1 cellular context compared by ENCODE assay signal in genomic region chr19:36837525-36837901, GRCh38.
TF ChIP-seq lines count a peak whose summit lies in the region.

No MANE protein-coding gene starts in this region.

TF ChIP-seq in IMR-90, 13 proteins besides CTCF, POLR2A, EP300 and RAD21:
- TF ChIP-seq CHD1 (IDR thresholded peaks at IDR 0.05; ENCODE audit: low read depth, low read length) (no peak), FOS (IDR thresholded peaks at IDR 0.05; ENCODE audit: low read depth, low read length) (no peak), CEBPB (IDR thresholded peaks at IDR 0.05; ENCODE audit: low read depth, low read length) (no peak), RFX5 (IDR thresholded peaks at IDR 0.05; ENCODE audit: low read depth, low read length) (no peak)
